8 cellular contexts compared by ENCODE assay signal in genomic region chr6:8499540-8499939, GRCh38.
DNase-seq lines count a peak whose midpoint lies in the region; TF ChIP-seq lines count a peak whose summit lies in the region.
"Had no signal": no experiment of that assay in that cellular context is flagged by ENCODE, and none has a peak within 500 bp of the region (broad histone marks: within the 10 kb centered on the region; RNA-seq: fewer than 3 reads in every experiment).

No MANE protein-coding gene starts in this region.

- H3K4me3 ChIP-seq in colonic mucosa: no peak overlapping the region
- no peak overlapping the region for H3K4me3 ChIP-seq in CD8-positive, alpha-beta memory T cell (ENCODE audit: low read length)

- H3K9ac ChIP-seq in colonic mucosa (ENCODE audit: low read depth in 2 of 2, low read length in 2 of 2): no peak overlapping the region

- no peaks in the 10 kb centered on the region for H3K4me1 Mint-ChIP-seq in CD8-positive, alpha-beta memory T cell

- no peak overlapping the region for H3K27ac ChIP-seq in colonic mucosa
- H3K27ac ChIP-seq in CD8-positive, alpha-beta memory T cell (ENCODE audit: low read depth, low read length): no peak overlapping the region

- intact Hi-C loops in colonic mucosa (cut with DNase I): no loop called here

- H3K27ac Mint-ChIP-seq in CD8-positive, alpha-beta memory T cell: no peak overlapping the region

- H3K4me3 Mint-ChIP-seq in CD8-positive, alpha-beta memory T cell: no peak overlapping the region

- no peaks in the 10 kb centered on the region for H3K36me3 ChIP-seq in colonic mucosa
- H3K36me3 ChIP-seq in CD8-positive, alpha-beta memory T cell (ENCODE audit: insufficient read depth, low read length): no peaks in the 10 kb centered on the region

- peak; percentile 6 for TF ChIP-seq CTCF in GM10248 (IDR thresholded peaks at IDR 0.05; ENCODE audit: control extremely low read depth, extremely low read depth, low read depth, missing control alignments)
- peak; percentile 19 for TF ChIP-seq CTCF in colonic mucosa (IDR thresholded peaks at IDR 0.05)

- no peaks in the 10 kb centered on the region for H3K36me3 Mint-ChIP-seq in CD8-positive, alpha-beta memory T cell

- no peaks in the 10 kb centered on the region for H3K9me3 ChIP-seq in colonic mucosa
- H3K9me3 ChIP-seq in CD8-positive, alpha-beta memory T cell (ENCODE audit: low read length): no peaks in the 10 kb centered on the region

- DNase-seq in GM10248 (ENCODE audit: extremely low spot score) (no peak), NCI-H146 (lab: John Stamatoyannopoulos, UW) (peak; percentile 3), colonic mucosa (no peak), pons (ENCODE audit: low spot score) (peak; percentile 28), ecto neural progenitor cell (ENCODE audit: low spot score) (no peak)
- DNase-seq in activated naive CD4-positive, alpha-beta T cell (lab: John Stamatoyannopoulos, UW): no peak
- DNase-seq in CD8-positive, alpha-beta memory T cell: no peak
- DNase-seq: stimulated activated CD4-positive, alpha-beta T cell treated with anti-CD3 and anti-CD28 coated beads, Interleukin-2, amount 100 ng/mL, for 48 hours had no signal

- POLR2A ChIA-PET in GM10248 (lab: Yijun Ruan, JAX): no interaction called here
- POLR2A ChIA-PET in CD8-positive, alpha-beta memory T cell (lab: Charles Lee): no interaction called here

- no peaks in the 10 kb centered on the region for H3K4me1 ChIP-seq in colonic mucosa
- no peaks in the 10 kb centered on the region for H3K4me1 ChIP-seq in CD8-positive, alpha-beta memory T cell (ENCODE audit: insufficient read depth, low read length)

- peaks cover 0 to 6% of the 10 kb centered on the region in 2 donors for H3K27me3 Mint-ChIP-seq in CD8-positive, alpha-beta memory T cell

- H3K27me3 ChIP-seq in colonic mucosa: no peaks in the 10 kb centered on the region
- no peaks in the 10 kb centered on the region for H3K27me3 ChIP-seq in CD8-positive, alpha-beta memory T cell (ENCODE audit: insufficient read depth, low read length, poor library complexity, severe bottlenecking)

- CTCF ChIA-PET in GM10248 (lab: Yijun Ruan, JAX): interaction anchor here (0.9 to 1.3 kb wide), 2 partner anchors 11 to 1935 kb away, joined by 3 to 4 read pairs; no protein-coding TSS in a partner anchor
- CTCF ChIA-PET in CD8-positive, alpha-beta memory T cell (lab: Charles Lee): no interaction called here

- peaks cover 0 to 15% (median 10%) of the 10 kb centered on the region in 5 donors for H3K9me3 Mint-ChIP-seq in CD8-positive, alpha-beta memory T cell

Comparison
In these comparisons a context has a peak if more than half of its experiments do, and no peak if none do; other contexts are left out.
1. DNase-seq: peak in NCI-H146 (single experiment) and pons (single experiment); none in GM10248 (single experiment), colonic mucosa (single experiment), activated naive CD4-positive, alpha-beta T cell (0 of 4), CD8-positive, alpha-beta memory T cell (0 of 5) and ecto neural progenitor cell (single experiment).